3 cellular contexts compared by ENCODE assay signal in genomic region chr20:43752561-43753301, GRCh38.
TF ChIP-seq lines count a peak whose summit lies in the region.

No MANE protein-coding gene starts in this region.

TF ChIP-seq in IMR-90, 13 proteins besides CTCF, POLR2A, EP300 and RAD21:
- no peak for TF ChIP-seq CHD1 (IDR thresholded peaks at IDR 0.05; ENCODE audit: low read depth, low read length)
- peak; percentile 60 for TF ChIP-seq BHLHE40 (IDR thresholded peaks at IDR 0.05; ENCODE audit: low read depth, low read length)
- 0 out of 2 replicates have a peak, but pooled peaks have one; percentile 14 for TF ChIP-seq FOS (IDR thresholded peaks at IDR 0.05; ENCODE audit: low read depth, low read length)
- TF ChIP-seq MXI1 (IDR thresholded peaks at IDR 0.05; ENCODE audit: borderline replicate concordance, low read depth, low read length): no peak
- TF ChIP-seq CEBPB (IDR thresholded peaks at IDR 0.05; ENCODE audit: low read depth, low read length): peak; percentile 97

TF ChIP-seq in WTC11, 78 proteins besides CTCF, POLR2A, EP300 and RAD21:
- TF ChIP-seq NR1H2 (CRISPR knock-in tag; IDR thresholded peaks at IDR 0.05) (no peak), ATF1 (CRISPR knock-in tag; IDR thresholded peaks at IDR 0.05) (no peak), TCF7 (CRISPR knock-in tag; IDR thresholded peaks at IDR 0.05; ENCODE audit: low read depth) (no peak), JUN (CRISPR knock-in tag; IDR thresholded peaks at IDR 0.05) (no peak), KAT7 (CRISPR knock-in tag; IDR thresholded peaks at IDR 0.05; ENCODE audit: borderline replicate concordance) (no peak), PRRX2 (CRISPR knock-in tag; IDR thresholded peaks at IDR 0.05) (no peak), OVOL2 (CRISPR knock-in tag; IDR thresholded peaks at IDR 0.05; ENCODE audit: borderline replicate concordance) (no peak), ZNF121 (CRISPR knock-in tag; IDR thresholded peaks at IDR 0.05) (no peak), RORB (CRISPR knock-in tag; IDR thresholded peaks at IDR 0.05) (no peak), ZNF423 (CRISPR knock-in tag; IDR thresholded peaks at IDR 0.05) (no peak)
- TF ChIP-seq, protein P1, sequence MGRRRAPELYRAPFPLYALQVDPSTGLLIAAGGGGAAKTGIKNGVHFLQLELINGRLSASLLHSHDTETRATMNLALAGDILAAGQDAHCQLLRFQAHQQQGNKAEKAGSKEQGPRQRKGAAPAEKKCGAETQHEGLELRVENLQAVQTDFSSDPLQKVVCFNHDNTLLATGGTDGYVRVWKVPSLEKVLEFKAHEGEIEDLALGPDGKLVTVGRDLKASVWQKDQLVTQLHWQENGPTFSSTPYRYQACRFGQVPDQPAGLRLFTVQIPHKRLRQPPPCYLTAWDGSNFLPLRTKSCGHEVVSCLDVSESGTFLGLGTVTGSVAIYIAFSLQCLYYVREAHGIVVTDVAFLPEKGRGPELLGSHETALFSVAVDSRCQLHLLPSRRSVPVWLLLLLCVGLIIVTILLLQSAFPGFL (CRISPR knock-in tag; IDR thresholded peaks at IDR 0.05; ENCODE audit: borderline replicate concordance): no peak
- TF ChIP-seq, protein P2, sequence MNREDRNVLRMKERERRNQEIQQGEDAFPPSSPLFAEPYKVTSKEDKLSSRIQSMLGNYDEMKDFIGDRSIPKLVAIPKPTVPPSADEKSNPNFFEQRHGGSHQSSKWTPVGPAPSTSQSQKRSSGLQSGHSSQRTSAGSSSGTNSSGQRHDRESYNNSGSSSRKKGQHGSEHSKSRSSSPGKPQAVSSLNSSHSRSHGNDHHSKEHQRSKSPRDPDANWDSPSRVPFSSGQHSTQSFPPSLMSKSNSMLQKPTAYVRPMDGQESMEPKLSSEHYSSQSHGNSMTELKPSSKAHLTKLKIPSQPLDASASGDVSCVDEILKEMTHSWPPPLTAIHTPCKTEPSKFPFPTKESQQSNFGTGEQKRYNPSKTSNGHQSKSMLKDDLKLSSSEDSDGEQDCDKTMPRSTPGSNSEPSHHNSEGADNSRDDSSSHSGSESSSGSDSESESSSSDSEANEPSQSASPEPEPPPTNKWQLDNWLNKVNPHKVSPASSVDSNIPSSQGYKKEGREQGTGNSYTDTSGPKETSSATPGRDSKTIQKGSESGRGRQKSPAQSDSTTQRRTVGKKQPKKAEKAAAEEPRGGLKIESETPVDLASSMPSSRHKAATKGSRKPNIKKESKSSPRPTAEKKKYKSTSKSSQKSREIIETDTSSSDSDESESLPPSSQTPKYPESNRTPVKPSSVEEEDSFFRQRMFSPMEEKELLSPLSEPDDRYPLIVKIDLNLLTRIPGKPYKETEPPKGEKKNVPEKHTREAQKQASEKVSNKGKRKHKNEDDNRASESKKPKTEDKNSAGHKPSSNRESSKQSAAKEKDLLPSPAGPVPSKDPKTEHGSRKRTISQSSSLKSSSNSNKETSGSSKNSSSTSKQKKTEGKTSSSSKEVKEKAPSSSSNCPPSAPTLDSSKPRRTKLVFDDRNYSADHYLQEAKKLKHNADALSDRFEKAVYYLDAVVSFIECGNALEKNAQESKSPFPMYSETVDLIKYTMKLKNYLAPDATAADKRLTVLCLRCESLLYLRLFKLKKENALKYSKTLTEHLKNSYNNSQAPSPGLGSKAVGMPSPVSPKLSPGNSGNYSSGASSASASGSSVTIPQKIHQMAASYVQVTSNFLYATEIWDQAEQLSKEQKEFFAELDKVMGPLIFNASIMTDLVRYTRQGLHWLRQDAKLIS (CRISPR knock-in tag; IDR thresholded peaks at IDR 0.05; ENCODE audit: borderline replicate concordance): no peak

TF ChIP-seq in GM23338, 12 proteins besides CTCF, POLR2A, EP300 and RAD21:
- TF ChIP-seq STAT1 (IDR thresholded peaks at IDR 0.05; ENCODE audit: unreplicated experiment) (no peak), CREB1 (CRISPR knock-in tag; IDR thresholded peaks at IDR 0.05; ENCODE audit: low read depth) (no peak), NANOG (IDR thresholded peaks at IDR 0.05; ENCODE audit: borderline replicate concordance) (no peak), JUNB (IDR thresholded peaks at IDR 0.05; ENCODE audit: unreplicated experiment) (no peak), ETS1 (IDR thresholded peaks at IDR 0.05) (no peak), ZNF462 (CRISPR knock-in tag; IDR thresholded peaks at IDR 0.05) (no peak), EZH2 (IDR thresholded peaks at IDR 0.05; ENCODE audit: low read depth, unreplicated experiment) (no peak), REST (IDR thresholded peaks at IDR 0.05; ENCODE audit: unreplicated experiment) (no peak), ZNF331 (CRISPR knock-in tag; IDR thresholded peaks at IDR 0.05; ENCODE audit: low read depth) (no peak), ZNF114 (CRISPR knock-in tag; IDR thresholded peaks at IDR 0.05) (no peak), EZH2phosphoT487 (IDR thresholded peaks at IDR 0.05; ENCODE audit: unreplicated experiment) (no peak), POLR2AphosphoS5 (IDR thresholded peaks at IDR 0.05; ENCODE audit: low read depth) (no peak)
